ENCODE assay signal across 26 cellular contexts in genomic region chr9:121024237-121024636, GRCh38.
"Had no signal": no experiment of that assay in that cellular context is flagged by ENCODE, and none has a peak within 500 bp of the region (broad histone marks: within the 10 kb centered on the region; RNA-seq: fewer than 3 reads in every experiment).

No MANE protein-coding gene starts in this region.

- ATAC-seq: effector memory CD8-positive, alpha-beta T cell; esophagus mucosa; gastrocnemius medialis; heart right ventricle; left cardiac atrium; left lung; left ventricle myocardium superior; lower lobe of right lung; naive thymus-derived CD4-positive, alpha-beta T cell had no signal

- FAIRE-seq: islet of Langerhans, keratinocyte had no signal

- DNase-seq: colonic mucosa; cortex of kidney; effector CD8-positive, alpha-beta T cell; effector memory CD8-positive, alpha-beta T cell; endodermal cell; erythroblast; esophagus squamous epithelium; foreskin fibroblast; foreskin melanocyte; gastrocnemius medialis; glutamatergic neuron; head of caudate nucleus; heart right ventricle; hippocampal formation; left cardiac atrium; left lung; left ventricle myocardium superior; lower lobe of right lung; mesendoderm; midbrain; naive thymus-derived CD4-positive, alpha-beta T cell had no signal

- H3K4me1 Mint-ChIP-seq: endodermal cell had no signal

- H3K4me3 Mint-ChIP-seq: dendritic cell treated with granulocyte-macrophage colony-stimulating factor and Interleukin-4, amounts not matched to agents 40 ng/mL and 50 ng/mL, for 4 days; effector memory CD8-positive, alpha-beta T cell; endodermal cell; naive thymus-derived CD4-positive, alpha-beta T cell had no signal

- H3K9me3 ChIP-seq: colonic mucosa, esophagus squamous epithelium, gastrocnemius medialis, left lung, lower lobe of right lung had no signal

- H3K27ac ChIP-seq: colonic mucosa, epithelial cell of prostate, esophagus squamous epithelium, gastrocnemius medialis, heart right ventricle, left lung, lower lobe of right lung had no signal

- H3K4me1 ChIP-seq: colonic mucosa, esophagus squamous epithelium, gastrocnemius medialis, heart right ventricle, left lung, lower lobe of right lung had no signal

- H3K27ac Mint-ChIP-seq: dendritic cell treated with granulocyte-macrophage colony-stimulating factor and Interleukin-4, amounts not matched to agents 40 ng/mL and 50 ng/mL, for 4 days; effector memory CD8-positive, alpha-beta T cell; endodermal cell had no signal

- H3K27me3 Mint-ChIP-seq: dendritic cell treated with granulocyte-macrophage colony-stimulating factor and Interleukin-4, amounts not matched to agents 40 ng/mL and 50 ng/mL, for 4 days had no signal

- H3K9me3 Mint-ChIP-seq: dendritic cell treated with granulocyte-macrophage colony-stimulating factor and Interleukin-4, amounts not matched to agents 40 ng/mL and 50 ng/mL, for 4 days; effector memory CD8-positive, alpha-beta T cell had no signal

- H3K27me3 ChIP-seq: colonic mucosa, esophagus squamous epithelium, gastrocnemius medialis, heart right ventricle, left lung had no signal

- H3K36me3 ChIP-seq: colonic mucosa, esophagus squamous epithelium, gastrocnemius medialis, left lung, lower lobe of right lung had no signal

- H3K4me3 ChIP-seq: colonic mucosa, esophagus squamous epithelium, gastrocnemius medialis, heart right ventricle, left lung, lower lobe of right lung had no signal
